ENCODE assay signal across 21 cellular contexts in genomic region chr9:8473226-8473625, GRCh38.
DNase-seq lines count a peak whose midpoint lies in the region; ATAC-seq and TF ChIP-seq lines count a peak whose summit lies in the region.
"Had no signal": no experiment of that assay in that cellular context is flagged by ENCODE, and none has a peak within 500 bp of the region (broad histone marks: within the 10 kb centered on the region; RNA-seq: fewer than 3 reads in every experiment).

No MANE protein-coding gene starts in this region.

- no peak overlapping the region for H2AFZ ChIP-seq in DND-41 (ENCODE audit: low read depth, low read length)

- H3K9ac ChIP-seq in BLaER1 (no peak overlapping the region), DND-41 (ENCODE audit: low read depth, low read length) (no peak overlapping the region)

- no peak for DNase-seq in DND-41
- DNase-seq in left kidney (ENCODE audit: low read depth, low spot score), result peak; percentile 73
- peak; percentile 40 for DNase-seq in retina
- DNase-seq in NCI-H187 (lab: John Stamatoyannopoulos, UW), result no peak
- DNase-seq in GM13977 (ENCODE audit: low spot score), result no peak
- DNase-seq: BE2C; C1 segment of cervical spinal cord; CD4-positive, alpha-beta memory T cell; CD4-positive, CD25-positive, alpha-beta regulatory T cell; CD8-positive, alpha-beta memory T cell; COR-L47; DMS 273 treated with DMSO at 0.1 percent for 48 hours; DMS153; DMS53; DMS79; GF-D8 had no signal

- ATAC-seq in DND-41 (ENCODE audit: insufficient read depth, low read depth) (no peak), HG03196 (IDR thresholded peaks at IDR 0.05; ENCODE audit: unreplicated experiment) (no peak), HG03460 (IDR thresholded peaks at IDR 0.05; ENCODE audit: unreplicated experiment) (no peak)
- ATAC-seq: A549 had no signal

- peak overlapping the region; percentile 59 for H3K4me2 ChIP-seq in BLaER1
- no peak overlapping the region for H3K4me2 ChIP-seq in DND-41 (ENCODE audit: insufficient read depth, low read length)
- H3K4me2 ChIP-seq: A549 had no signal

- in situ Hi-C loops in GM13977 (cut with MboI; ENCODE audit: low pct_unique_long_range_greater_than_20kb, low sequenced_read_pairs, unreplicated experiment), result no loop called here

- H3K4me1 ChIP-seq in BLaER1 (peaks cover 18% of the 10 kb centered on the region), DND-41 (ENCODE audit: insufficient read depth, low read length) (peaks cover 19% of the 10 kb centered on the region)
- H3K4me1 ChIP-seq: A549, BE2C had no signal

- no peaks in the 10 kb centered on the region for H3K27me3 ChIP-seq in BLaER1
- H3K27me3 ChIP-seq in DND-41 (ENCODE audit: insufficient read depth, low read length, poor library complexity), result no peaks in the 10 kb centered on the region
- H3K27me3 ChIP-seq: BE2C had no signal

- no peaks in the 10 kb centered on the region; the same call in 1 of the 2 replicates for H3K36me3 ChIP-seq in BLaER1
- no peaks in the 10 kb centered on the region for H3K36me3 ChIP-seq in DND-41 (ENCODE audit: insufficient read depth, low read length)
- H3K36me3 ChIP-seq: BE2C had no signal

- H4K20me1 ChIP-seq in BLaER1 (no peaks in the 10 kb centered on the region), DND-41 (ENCODE audit: insufficient read depth, low read length) (no peaks in the 10 kb centered on the region)

- no peak for TF ChIP-seq CTCF in DND-41 (IDR thresholded peaks at IDR 0.05; ENCODE audit: borderline replicate concordance, extremely low read depth, low read length, poor library complexity, severe bottlenecking)
- no peak for TF ChIP-seq CTCF in GM13977 (IDR thresholded peaks at IDR 0.05; ENCODE audit: extremely low read depth, insufficient read depth, missing control alignments)

- no peak overlapping the region for H3K4me3 ChIP-seq in BLaER1
- no peak overlapping the region for H3K4me3 ChIP-seq in DND-41 (ENCODE audit: low read depth in 1 of 2, low read length in 2 of 2)
- H3K4me3 ChIP-seq: A549 had no signal

- H3K79me2 ChIP-seq in DND-41 (ENCODE audit: insufficient read depth, low read length), result no peaks in the 10 kb centered on the region

- H3K9me3 ChIP-seq in BLaER1 (no peaks in the 10 kb centered on the region), DND-41 (ENCODE audit: insufficient read depth, low read length, severe bottlenecking) (no peaks in the 10 kb centered on the region)
- H3K9me3 ChIP-seq: A549, BE2C had no signal

- H3K27ac ChIP-seq in BLaER1 (no peak overlapping the region), DND-41 (ENCODE audit: low read length) (peak overlapping the region; percentile 39)
- H3K27ac ChIP-seq: 22Rv1, A549 had no signal

Comparison
In these comparisons a context has a peak if more than half of its experiments do, and no peak if none do; other contexts are left out.
1. DNase-seq: peak in left kidney (single experiment) and retina (single experiment); none in DND-41 (single experiment), NCI-H187 (0 of 2) and GM13977 (single experiment).